1 cellular context compared by ENCODE assay signal in the genomic region with DNA sequence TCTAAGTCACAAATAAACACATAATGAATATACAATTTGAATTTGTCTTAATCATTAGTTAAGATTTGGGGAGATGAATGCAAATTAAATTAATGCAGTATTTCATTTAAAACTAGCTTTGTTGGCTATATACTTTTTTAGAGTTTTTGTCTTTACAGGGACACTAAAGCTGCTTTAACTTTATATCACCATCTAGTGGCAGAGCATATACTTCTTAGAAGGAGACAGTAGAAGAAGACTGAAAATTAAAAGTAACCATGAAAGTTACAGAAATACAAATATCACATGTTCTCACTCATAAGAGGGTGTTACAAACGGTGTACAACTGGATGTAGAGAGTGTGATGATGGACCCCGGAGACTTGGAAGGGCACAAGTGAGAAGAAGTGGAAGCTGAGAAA.
TF ChIP-seq lines count a peak whose summit lies in the region.

No MANE protein-coding gene starts in this region.

TF ChIP-seq in K562, 482 proteins besides CTCF, POLR2A, EP300 and RAD21 (continued from another document):
- TF ChIP-seq EGR1 (conservative IDR thresholded peaks at IDR 0.05) (no peak), ZNF586 (CRISPR knock-in tag; conservative IDR thresholded peaks at IDR 0.05) (no peak)
- TF ChIP-seq, protein P1, sequence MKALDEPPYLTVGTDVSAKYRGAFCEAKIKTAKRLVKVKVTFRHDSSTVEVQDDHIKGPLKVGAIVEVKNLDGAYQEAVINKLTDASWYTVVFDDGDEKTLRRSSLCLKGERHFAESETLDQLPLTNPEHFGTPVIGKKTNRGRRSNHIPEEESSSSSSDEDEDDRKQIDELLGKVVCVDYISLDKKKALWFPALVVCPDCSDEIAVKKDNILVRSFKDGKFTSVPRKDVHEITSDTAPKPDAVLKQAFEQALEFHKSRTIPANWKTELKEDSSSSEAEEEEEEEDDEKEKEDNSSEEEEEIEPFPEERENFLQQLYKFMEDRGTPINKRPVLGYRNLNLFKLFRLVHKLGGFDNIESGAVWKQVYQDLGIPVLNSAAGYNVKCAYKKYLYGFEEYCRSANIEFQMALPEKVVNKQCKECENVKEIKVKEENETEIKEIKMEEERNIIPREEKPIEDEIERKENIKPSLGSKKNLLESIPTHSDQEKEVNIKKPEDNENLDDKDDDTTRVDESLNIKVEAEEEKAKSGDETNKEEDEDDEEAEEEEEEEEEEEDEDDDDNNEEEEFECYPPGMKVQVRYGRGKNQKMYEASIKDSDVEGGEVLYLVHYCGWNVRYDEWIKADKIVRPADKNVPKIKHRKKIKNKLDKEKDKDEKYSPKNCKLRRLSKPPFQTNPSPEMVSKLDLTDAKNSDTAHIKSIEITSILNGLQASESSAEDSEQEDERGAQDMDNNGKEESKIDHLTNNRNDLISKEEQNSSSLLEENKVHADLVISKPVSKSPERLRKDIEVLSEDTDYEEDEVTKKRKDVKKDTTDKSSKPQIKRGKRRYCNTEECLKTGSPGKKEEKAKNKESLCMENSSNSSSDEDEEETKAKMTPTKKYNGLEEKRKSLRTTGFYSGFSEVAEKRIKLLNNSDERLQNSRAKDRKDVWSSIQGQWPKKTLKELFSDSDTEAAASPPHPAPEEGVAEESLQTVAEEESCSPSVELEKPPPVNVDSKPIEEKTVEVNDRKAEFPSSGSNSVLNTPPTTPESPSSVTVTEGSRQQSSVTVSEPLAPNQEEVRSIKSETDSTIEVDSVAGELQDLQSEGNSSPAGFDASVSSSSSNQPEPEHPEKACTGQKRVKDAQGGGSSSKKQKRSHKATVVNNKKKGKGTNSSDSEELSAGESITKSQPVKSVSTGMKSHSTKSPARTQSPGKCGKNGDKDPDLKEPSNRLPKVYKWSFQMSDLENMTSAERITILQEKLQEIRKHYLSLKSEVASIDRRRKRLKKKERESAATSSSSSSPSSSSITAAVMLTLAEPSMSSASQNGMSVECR (CRISPR knock-in tag; IDR thresholded peaks at IDR 0.05): no peak
